ENCODE assay signal across 19 cellular contexts in the genomic region with DNA sequence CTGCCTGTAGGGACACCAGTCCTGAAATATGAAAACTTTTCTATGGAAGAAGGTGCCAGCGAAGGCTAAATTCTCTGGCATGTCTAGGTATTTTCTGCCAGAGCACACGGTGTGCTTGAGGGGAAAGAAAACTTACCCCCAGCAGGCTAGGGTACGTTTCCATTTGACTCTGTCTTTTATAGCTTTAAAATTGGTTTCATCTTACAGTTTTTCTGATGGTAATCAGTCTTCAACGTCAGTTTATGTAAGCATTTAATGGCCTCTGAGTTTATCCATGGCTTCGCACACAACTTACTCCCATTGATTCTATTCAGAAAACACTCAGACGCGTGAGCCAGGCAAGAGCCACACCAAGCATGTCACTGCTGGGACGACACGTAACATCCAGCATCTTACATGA.
A peak's percentile ranks its signal among the peaks of the same experiment; 100 is the strongest.
DNase-seq lines count a peak whose midpoint lies in the region; ATAC-seq and TF ChIP-seq lines count a peak whose summit lies in the region.
"Had no signal": no experiment of that assay in that cellular context is flagged by ENCODE, and none has a peak within 500 bp of the region (broad histone marks: within the 10 kb centered on the region; RNA-seq: fewer than 3 reads in every experiment).

No MANE protein-coding gene starts in this region.

- H3K4me1 ChIP-seq in mesenchymal stem cell (ENCODE audit: control insufficient read depth, insufficient read depth, low read depth, low read length), result no peaks in the 10 kb centered on the region
- H3K4me1 ChIP-seq in spleen, result no peaks in the 10 kb centered on the region
- H3K4me1 ChIP-seq: HAP-1 had no signal

- no peak for ATAC-seq in activated CD8-positive, alpha-beta memory T cell treated with anti-CD3 and anti-CD28 coated beads, Interleukin-2, amount 10 ng/mL, durations not matched to agents 7 days and 5 days
- ATAC-seq: CD8-positive, alpha-beta T cell had no signal

- H3K4me3 Mint-ChIP-seq in activated CD4-positive, alpha-beta T cell treated with anti-CD3 and anti-CD28 coated beads, Interleukin-2, amount 10 ng/mL, durations not matched to agents 24 days and 14 days, result no peak overlapping the region
- H3K4me3 Mint-ChIP-seq in activated CD4-positive, alpha-beta T cell treated with anti-CD3 and anti-CD28 coated beads, Interleukin-2, amount 10 ng/mL, durations not matched to agents 7 days and 5 days, result no peak overlapping the region
- H3K4me3 Mint-ChIP-seq in activated CD8-positive, alpha-beta memory T cell treated with anti-CD3 and anti-CD28 coated beads, Interleukin-2, amount 10 ng/mL, durations not matched to agents 7 days and 5 days, result no peak overlapping the region
- H3K4me3 Mint-ChIP-seq: B cell; CD4-positive, CD25-positive, alpha-beta regulatory T cell; CD8-positive, alpha-beta T cell had no signal

- no peak overlapping the region for H2AFZ ChIP-seq in mesenchymal stem cell (ENCODE audit: low read depth, low read length)

- no peak overlapping the region for H3K18ac ChIP-seq in mesenchymal stem cell (ENCODE audit: low read depth in 1 of 2, low read length in 2 of 2)

- no peaks in the 10 kb centered on the region for H3K36me3 ChIP-seq in mesenchymal stem cell (ENCODE audit: control insufficient read depth in 1 of 2, insufficient read depth in 2 of 2, low read depth in 1 of 2, low read length in 2 of 2)
- H3K36me3 ChIP-seq in spleen, result no peaks in the 10 kb centered on the region
- H3K36me3 ChIP-seq: BLaER1, HAP-1 had no signal

- H3K9ac ChIP-seq in mesenchymal stem cell (ENCODE audit: low read length), result no peak overlapping the region
- H3K9ac ChIP-seq: BLaER1 had no signal

- H2BK12ac ChIP-seq in mesenchymal stem cell (ENCODE audit: low read length in 2 of 2), result peak overlapping the region in 1 of 2 experiments; percentile 54

- H3K27me3 ChIP-seq in mesenchymal stem cell (ENCODE audit: control insufficient read depth in 1 of 2, insufficient read depth in 1 of 2, low read length in 2 of 2) (peaks cover 0 to 7% of the 10 kb centered on the region in 2 experiments), spleen (replicated peaks in 1 of 7) (no peaks in the 10 kb centered on the region)
- H3K27me3 ChIP-seq: BLaER1 had no signal

- no peaks in the 10 kb centered on the region for H3K4me1 Mint-ChIP-seq in activated CD4-positive, alpha-beta T cell treated with anti-CD3 and anti-CD28 coated beads, Interleukin-2, amount 10 ng/mL, durations not matched to agents 24 days and 14 days
- H3K4me1 Mint-ChIP-seq in activated CD4-positive, alpha-beta T cell treated with anti-CD3 and anti-CD28 coated beads, Interleukin-2, amount 10 ng/mL, durations not matched to agents 7 days and 5 days, result peaks cover 2% of the 10 kb centered on the region
- peaks cover 5% of the 10 kb centered on the region for H3K4me1 Mint-ChIP-seq in activated CD8-positive, alpha-beta memory T cell treated with anti-CD3 and anti-CD28 coated beads, Interleukin-2, amount 10 ng/mL, durations not matched to agents 7 days and 5 days
- H3K4me1 Mint-ChIP-seq: B cell; CD4-positive, CD25-positive, alpha-beta regulatory T cell had no signal

- 93% methylated on average over 8 of the region's 9 CpGs for WGBS in mesenchymal stem cell
- 81 to 90% (median 83%) methylated on average over 9 of the region's 9 CpGs for WGBS in spleen, 5 donors

- H3K14ac ChIP-seq in mesenchymal stem cell (ENCODE audit: low read length in 2 of 2), result no peak overlapping the region

- POLR2A ChIA-PET in activated CD4-positive, alpha-beta T cell treated with anti-CD3 and anti-CD28 coated beads, Interleukin-2, amount 10 ng/mL, durations not matched to agents 7 days and 5 days (lab: Charles Lee), result no interaction called here

- peak; percentile 47 for DNase-seq in activated CD4-positive, alpha-beta T cell treated with anti-CD3 and anti-CD28 coated beads, Interleukin-2, amount 10 ng/mL, durations not matched to agents 24 days and 14 days
- DNase-seq in activated CD4-positive, alpha-beta T cell treated with anti-CD3 and anti-CD28 coated beads, Interleukin-2, amount 10 ng/mL, durations not matched to agents 7 days and 5 days, result no peak
- DNase-seq in SK-N-DZ (ENCODE audit: low spot score) (peak; percentile 50), mesenchymal stem cell (no peak), spleen (peak; percentile 10), COLO668 (lab: John Stamatoyannopoulos, UW; ENCODE audit: unreplicated experiment) (no peak)
- DNase-seq in activated naive CD4-positive, alpha-beta T cell treated with anti-CD3 and anti-CD28 coated beads, Interleukin-2, amount 50 U/mL, for 16 hours, result no peak
- DNase-seq in activated CD8-positive, alpha-beta memory T cell treated with anti-CD3 and anti-CD28 coated beads, Interleukin-2, amount 10 ng/mL, durations not matched to agents 7 days and 5 days, result no peak
- DNase-seq: CD4-positive, CD25-positive, alpha-beta regulatory T cell; CD8-positive, alpha-beta T cell; DMS53; DMS79 treated with DMSO at 0.1 percent for 48 hours; GF-D8; GOT3 had no signal

- H2BK5ac ChIP-seq in mesenchymal stem cell (ENCODE audit: low read depth, low read length, poor library complexity, severe bottlenecking), result no peak overlapping the region

- H3K36me3 Mint-ChIP-seq in activated CD4-positive, alpha-beta T cell treated with anti-CD3 and anti-CD28 coated beads, Interleukin-2, amount 10 ng/mL, durations not matched to agents 24 days and 14 days (ENCODE audit: low read depth), result no peaks in the 10 kb centered on the region
- no peaks in the 10 kb centered on the region for H3K36me3 Mint-ChIP-seq in activated CD4-positive, alpha-beta T cell treated with anti-CD3 and anti-CD28 coated beads, Interleukin-2, amount 10 ng/mL, durations not matched to agents 7 days and 5 days (ENCODE audit: low read depth)
- H3K36me3 Mint-ChIP-seq in activated CD8-positive, alpha-beta memory T cell treated with anti-CD3 and anti-CD28 coated beads, Interleukin-2, amount 10 ng/mL, durations not matched to agents 7 days and 5 days, result no peaks in the 10 kb centered on the region

- H3K4ac ChIP-seq in mesenchymal stem cell (ENCODE audit: low read depth in 1 of 2, low read length in 2 of 2), result no peak overlapping the region

- H3K27ac ChIP-seq in mesenchymal stem cell (ENCODE audit: low read length, poor library complexity, severe bottlenecking) (no peak overlapping the region), spleen (no peak overlapping the region)
- H3K27ac ChIP-seq: 22Rv1, BLaER1, C4-2B had no signal

- H3K9me3 Mint-ChIP-seq in activated CD4-positive, alpha-beta T cell treated with anti-CD3 and anti-CD28 coated beads, Interleukin-2, amount 10 ng/mL, durations not matched to agents 24 days and 14 days, result no peaks in the 10 kb centered on the region
- no peaks in the 10 kb centered on the region for H3K9me3 Mint-ChIP-seq in activated CD4-positive, alpha-beta T cell treated with anti-CD3 and anti-CD28 coated beads, Interleukin-2, amount 10 ng/mL, durations not matched to agents 7 days and 5 days
- H3K9me3 Mint-ChIP-seq in activated CD8-positive, alpha-beta memory T cell treated with anti-CD3 and anti-CD28 coated beads, Interleukin-2, amount 10 ng/mL, durations not matched to agents 7 days and 5 days (ENCODE audit: low read depth), result no peaks in the 10 kb centered on the region
- H3K9me3 Mint-ChIP-seq: CD8-positive, alpha-beta T cell had no signal

- H2BK120ac ChIP-seq in mesenchymal stem cell (ENCODE audit: low read depth, low read length), result no peak overlapping the region

- no peaks in the 10 kb centered on the region for H3K79me1 ChIP-seq in mesenchymal stem cell (replicated peaks; ENCODE audit: low read length, poor library complexity, severe bottlenecking)

- no peak overlapping the region for H3K4me3 ChIP-seq in mesenchymal stem cell (ENCODE audit: insufficient read depth in 1 of 2, low read depth in 1 of 2, low read length in 2 of 2)
- H3K4me3 ChIP-seq in spleen, result no peak overlapping the region
- H3K4me3 ChIP-seq: BLaER1, HAP-1 had no signal

- no peak for TF ChIP-seq CTCF in spleen (IDR thresholded peaks at IDR 0.05 in 8 of 11, conservative IDR thresholded peaks at IDR 0.05 in 3 of 11)

- no peak overlapping the region for H3K23ac ChIP-seq in mesenchymal stem cell (ENCODE audit: low read length in 2 of 2)

- no peak overlapping the region for H3K27ac Mint-ChIP-seq in activated CD4-positive, alpha-beta T cell treated with anti-CD3 and anti-CD28 coated beads, Interleukin-2, amount 10 ng/mL, durations not matched to agents 24 days and 14 days
- no peak overlapping the region for H3K27ac Mint-ChIP-seq in activated CD4-positive, alpha-beta T cell treated with anti-CD3 and anti-CD28 coated beads, Interleukin-2, amount 10 ng/mL, durations not matched to agents 7 days and 5 days
- no peak overlapping the region for H3K27ac Mint-ChIP-seq in activated CD8-positive, alpha-beta memory T cell treated with anti-CD3 and anti-CD28 coated beads, Interleukin-2, amount 10 ng/mL, durations not matched to agents 7 days and 5 days
- H3K27ac Mint-ChIP-seq: B cell; CD4-positive, CD25-positive, alpha-beta regulatory T cell; CD8-positive, alpha-beta T cell had no signal

- no peaks in the 10 kb centered on the region for H3K27me3 Mint-ChIP-seq in activated CD4-positive, alpha-beta T cell treated with anti-CD3 and anti-CD28 coated beads, Interleukin-2, amount 10 ng/mL, durations not matched to agents 24 days and 14 days
- H3K27me3 Mint-ChIP-seq in activated CD4-positive, alpha-beta T cell treated with anti-CD3 and anti-CD28 coated beads, Interleukin-2, amount 10 ng/mL, durations not matched to agents 7 days and 5 days, result no peaks in the 10 kb centered on the region
- H3K27me3 Mint-ChIP-seq in activated CD8-positive, alpha-beta memory T cell treated with anti-CD3 and anti-CD28 coated beads, Interleukin-2, amount 10 ng/mL, durations not matched to agents 7 days and 5 days, result no peaks in the 10 kb centered on the region
- H3K27me3 Mint-ChIP-seq: B cell; CD4-positive, CD25-positive, alpha-beta regulatory T cell had no signal

- peak overlapping the region; percentile 12 for H4K8ac ChIP-seq in mesenchymal stem cell (ENCODE audit: low read length)

- no peak overlapping the region for H3K4me2 ChIP-seq in mesenchymal stem cell (ENCODE audit: low read length, poor library complexity, severe bottlenecking)
- H3K4me2 ChIP-seq: BLaER1 had no signal

- no peaks in the 10 kb centered on the region for H3K9me3 ChIP-seq in mesenchymal stem cell (ENCODE audit: control insufficient read depth, low read length)
- no peaks in the 10 kb centered on the region for H3K9me3 ChIP-seq in spleen
- H3K9me3 ChIP-seq: BLaER1, HAP-1 had no signal

- intact Hi-C loops in activated CD4-positive, alpha-beta T cell treated with anti-CD3 and anti-CD28 coated beads, Interleukin-2, amount 10 ng/mL, durations not matched to agents 24 days and 14 days (cut with micrococcal nuclease), result no loop called here
- intact Hi-C loops in spleen (cut with DNase I; ENCODE audit: low total_unique reads), result no loop called here

- CTCF ChIA-PET in activated CD4-positive, alpha-beta T cell treated with anti-CD3 and anti-CD28 coated beads, Interleukin-2, amount 10 ng/mL, durations not matched to agents 7 days and 5 days (lab: Charles Lee), result no interaction called here
- CTCF ChIA-PET in activated CD8-positive, alpha-beta memory T cell treated with anti-CD3 and anti-CD28 coated beads, Interleukin-2, amount 10 ng/mL, durations not matched to agents 7 days and 5 days (lab: Charles Lee), result no interaction called here

- H2BK15ac ChIP-seq in mesenchymal stem cell (ENCODE audit: low read depth, poor library complexity, severe bottlenecking), result no peak overlapping the region

- no peak for TF ChIP-seq POLR2A in spleen (IDR thresholded peaks at IDR 0.05)

- no peak overlapping the region for H2AK5ac ChIP-seq in mesenchymal stem cell (ENCODE audit: low read length, severe bottlenecking)

- H4K91ac ChIP-seq in mesenchymal stem cell (ENCODE audit: low read length), result no peak overlapping the region

Comparison
In these comparisons a context has a peak if more than half of its experiments do, and no peak if none do; other contexts are left out.
1. DNase-seq: peak in activated CD4-positive, alpha-beta T cell treated with anti-CD3 and anti-CD28 coated beads, Interleukin-2, amount 10 ng/mL, durations not matched to agents 24 days and 14 days (single experiment), SK-N-DZ (single experiment) and spleen (single experiment); none in activated CD4-positive, alpha-beta T cell treated with anti-CD3 and anti-CD28 coated beads, Interleukin-2, amount 10 ng/mL, durations not matched to agents 7 days and 5 days (single experiment), mesenchymal stem cell (single experiment), activated naive CD4-positive, alpha-beta T cell treated with anti-CD3 and anti-CD28 coated beads, Interleukin-2, amount 50 U/mL, for 16 hours (single experiment), COLO668 (single experiment) and activated CD8-positive, alpha-beta memory T cell treated with anti-CD3 and anti-CD28 coated beads, Interleukin-2, amount 10 ng/mL, durations not matched to agents 7 days and 5 days (single experiment).